8 cellular contexts compared by ENCODE assay signal in genomic region chr12:57479376-57480115, GRCh38. TPM values are rescaled to one million over a fixed set of nuclear protein-coding genes. Genes with fewer than 3 reads are reported as not detected.
DNase-seq lines count a peak whose midpoint lies in the region; ATAC-seq and TF ChIP-seq lines count a peak whose summit lies in the region.

Gene ARHGAP9 (minus strand): TSS chr12:57479866. CDS start chr12:57479406, 460 bp downstream.

- H3K9me3 ChIP-seq in gastroesophageal sphincter = no peaks in the 10 kb centered on the region
- H3K9me3 ChIP-seq in upper lobe of left lung = no peaks in the 10 kb centered on the region

- TF ChIP-seq CTCF in gastroesophageal sphincter (IDR thresholded peaks at IDR 0.05) (no peak), upper lobe of left lung (IDR thresholded peaks at IDR 0.05) (no peak)

- H3K4me3 ChIP-seq in gastroesophageal sphincter (no peak within 1 kb of the TSS), upper lobe of left lung (peak within 1 kb of the TSS in 3 of 4 donors; percentile 6 to 54 (median 14))

- H3K27ac Mint-ChIP-seq in activated CD4-positive, alpha-beta T cell treated with anti-CD3 and anti-CD28 coated beads for 36 hours = peak within 1 kb of the TSS; percentile 99

- CTCF ChIA-PET in activated CD4-positive, alpha-beta T cell treated with anti-CD3 and anti-CD28 coated beads for 36 hours (lab: Charles Lee) = interaction anchor here (0.5 to 2.2 kb wide), 10 partner anchors 10 to 409 kb away, joined by 3 to 14 read pairs (median 3); partner anchors contain the start of genes GLI1, INHBE and SHMT2
- CTCF ChIA-PET in HEK293T (lab: Yijun Ruan, JAX) = interaction anchor here (1.2 kb wide), 1 partner anchor 17 kb away, joined by 3 read pairs; no protein-coding TSS in a partner anchor

- WGBS in gastroesophageal sphincter (ENCODE audit: low coverage in 1 of 2), 2 donors = 59 to 61% methylated on average over 5 of the region's 6 CpGs
- 57 to 70% methylated on average over 6 of the region's 6 CpGs for WGBS in upper lobe of left lung, 2 donors

- TF ChIP-seq POLR2A in gastroesophageal sphincter (IDR thresholded peaks at IDR 0.05) (no peak), upper lobe of left lung (IDR thresholded peaks at IDR 0.05) (peak in 1 of 4 donors; percentile 34)

- H3K9me3 Mint-ChIP-seq in activated CD4-positive, alpha-beta T cell treated with anti-CD3 and anti-CD28 coated beads for 36 hours (ENCODE audit: low read depth) = no peaks in the 10 kb centered on the region

- POLR2A ChIA-PET in activated CD4-positive, alpha-beta T cell treated with anti-CD3 and anti-CD28 coated beads for 36 hours (lab: Charles Lee) = interaction anchor here (0.7 to 1.0 kb wide), 2 partner anchors 38 to 236 kb away, joined by 3 to 5 read pairs; no protein-coding TSS in a partner anchor
- POLR2A ChIA-PET in HEK293T (lab: Yijun Ruan, JAX) = interaction anchor here (1.4 kb wide), 1 partner anchor 21 kb away, joined by 3 read pairs; no protein-coding TSS in a partner anchor

- intact Hi-C loops in activated CD4-positive, alpha-beta T cell treated with anti-CD3 and anti-CD28 coated beads for 36 hours (cut with DNase I, micrococcal nuclease) = loop anchor here (1.0 to 5.0 kb wide), 4 partner anchors 9 to 392 kb away; partner anchors contain the start of genes MARS1 (in 1 of the 2), NAB2 (in 1 of the 2) and OS9 (in 1 of the 2)

- H3K4me3 Mint-ChIP-seq in activated CD4-positive, alpha-beta T cell treated with anti-CD3 and anti-CD28 coated beads for 36 hours = peak within 1 kb of the TSS; percentile 86

- H3K27me3 ChIP-seq in gastroesophageal sphincter (peaks cover 82% of the 10 kb centered on the region), upper lobe of left lung (peaks cover 0 to 21% (median 6%) of the 10 kb centered on the region in 4 donors)

- peaks cover 59% of the 10 kb centered on the region for H3K4me1 Mint-ChIP-seq in activated CD4-positive, alpha-beta T cell treated with anti-CD3 and anti-CD28 coated beads for 36 hours

- ATAC-seq in GM21515 (IDR thresholded peaks at IDR 0.05; ENCODE audit: unreplicated experiment) = peak; percentile 33
- peak; percentile 49 for ATAC-seq in activated CD4-positive, alpha-beta T cell treated with anti-CD3 and anti-CD28 coated beads for 36 hours
- ATAC-seq in gastroesophageal sphincter = no peak
- ATAC-seq in upper lobe of left lung (ENCODE audit: low FRiP score in 2 of 2) = peak in 1 of 2 donors; percentile 5
- ATAC-seq in HG03469 (IDR thresholded peaks at IDR 0.05; ENCODE audit: unreplicated experiment) = no peak
- ATAC-seq in HG02870 (IDR thresholded peaks at IDR 0.05; ENCODE audit: unreplicated experiment) = no peak

- no peaks in the 10 kb centered on the region for H3K36me3 ChIP-seq in gastroesophageal sphincter
- H3K36me3 ChIP-seq in upper lobe of left lung = peaks cover 0 to 3% (median 0%) of the 10 kb centered on the region in 4 donors

- H3K27me3 Mint-ChIP-seq in activated CD4-positive, alpha-beta T cell treated with anti-CD3 and anti-CD28 coated beads for 36 hours = no peaks in the 10 kb centered on the region

- TF ChIP-seq EP300 in gastroesophageal sphincter (IDR thresholded peaks at IDR 0.05) = no peak
- no peak for TF ChIP-seq EP300 in upper lobe of left lung (IDR thresholded peaks at IDR 0.05)

- H3K4me1 ChIP-seq in gastroesophageal sphincter (peaks cover 0 to 17% (median 7%) of the 10 kb centered on the region in 3 donors), upper lobe of left lung (peaks cover 16 to 35% (median 24%) of the 10 kb centered on the region in 4 donors)

- H3K36me3 Mint-ChIP-seq in activated CD4-positive, alpha-beta T cell treated with anti-CD3 and anti-CD28 coated beads for 36 hours (ENCODE audit: low read depth) = peaks cover 58% of the 10 kb centered on the region

- H3K27ac ChIP-seq in gastroesophageal sphincter (peak within 1 kb of the TSS in 3 of 4 donors; percentile 43 to 54 (median 50)), upper lobe of left lung (peak within 1 kb of the TSS; percentile 75 to 90 (median 82))

- DNase-seq in Ammon's horn (ENCODE audit: low spot score) (peak; percentile 58), upper lobe of left lung (peak in 1 of 2 donors; percentile 64), HEK293T (ENCODE audit: extremely low spot score) (no peak)
- peak; percentile 77 for DNase-seq in activated CD4-positive, alpha-beta T cell treated with anti-CD3 and anti-CD28 coated beads for 36 hours

TF ChIP-seq in HEK293T, 16 proteins besides CTCF, POLR2A, EP300 and RAD21:
- TF ChIP-seq, protein P1, sequence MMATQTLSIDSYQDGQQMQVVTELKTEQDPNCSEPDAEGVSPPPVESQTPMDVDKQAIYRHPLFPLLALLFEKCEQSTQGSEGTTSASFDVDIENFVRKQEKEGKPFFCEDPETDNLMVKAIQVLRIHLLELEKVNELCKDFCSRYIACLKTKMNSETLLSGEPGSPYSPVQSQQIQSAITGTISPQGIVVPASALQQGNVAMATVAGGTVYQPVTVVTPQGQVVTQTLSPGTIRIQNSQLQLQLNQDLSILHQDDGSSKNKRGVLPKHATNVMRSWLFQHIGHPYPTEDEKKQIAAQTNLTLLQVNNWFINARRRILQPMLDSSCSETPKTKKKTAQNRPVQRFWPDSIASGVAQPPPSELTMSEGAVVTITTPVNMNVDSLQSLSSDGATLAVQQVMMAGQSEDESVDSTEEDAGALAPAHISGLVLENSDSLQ (IDR thresholded peaks at IDR 0.05) = no peak
- TF ChIP-seq FOXM1 (IDR thresholded peaks at IDR 0.05; ENCODE audit: borderline replicate concordance) = no peak
- no peak for TF ChIP-seq SP1 (IDR thresholded peaks at IDR 0.05)
- TF ChIP-seq FOXA1 (IDR thresholded peaks at IDR 0.05) = no peak
- TF ChIP-seq ARNT (IDR thresholded peaks at IDR 0.05) = no peak
- no peak for TF ChIP-seq LEF1 (IDR thresholded peaks at IDR 0.05; ENCODE audit: borderline replicate concordance)
- TF ChIP-seq ELF4 (IDR thresholded peaks at IDR 0.05) = no peak
- TF ChIP-seq CTBP1 (IDR thresholded peaks at IDR 0.05; ENCODE audit: borderline replicate concordance) = no peak
- no peak for TF ChIP-seq NFRKB (IDR thresholded peaks at IDR 0.05)
- no peak for TF ChIP-seq FOXK2 (IDR thresholded peaks at IDR 0.05)
- TF ChIP-seq HDGF (IDR thresholded peaks at IDR 0.05; ENCODE audit: borderline replicate concordance) = no peak
- TF ChIP-seq BHLHE40 (IDR thresholded peaks at IDR 0.05; ENCODE audit: borderline replicate concordance) = no peak
- TF ChIP-seq L3MBTL2 (conservative IDR thresholded peaks at IDR 0.05) = no peak
- TF ChIP-seq TARDBP (IDR thresholded peaks at IDR 0.05) = no peak

RNA-seq across cellular contexts. Expression of gene ARHGAP9, which starts in this region (rescaled TPM):
- 100 to 1,000 TPM in 1 of 2 experiments, 10 to 100 TPM in 1; 77.7 to 101 TPM for total RNA-seq in activated CD4-positive, alpha-beta T cell treated with anti-CD3 and anti-CD28 coated beads for 36 hours
- 10 to 100 TPM in 1 of 4 donors, 1 to 10 TPM in 3; 5.6 to 13.1 (median 8.9) TPM for total RNA-seq in gastroesophageal sphincter
- total RNA-seq in upper lobe of left lung = 100 to 1,000 TPM in 1 of 6 donors, 10 to 100 TPM in 5; 29.2 to 131 (median 43.7) TPM

Comparison
In these comparisons a context has a peak if more than half of its experiments do, and no peak if none do; other contexts are left out.
1. ATAC-seq: peak in GM21515 (single experiment) and activated CD4-positive, alpha-beta T cell treated with anti-CD3 and anti-CD28 coated beads for 36 hours (single experiment); none in gastroesophageal sphincter (single experiment), HG03469 (single experiment) and HG02870 (single experiment).
2. H3K4me3 ChIP-seq: peak in upper lobe of left lung (3 of 4); none in gastroesophageal sphincter (0 of 2).